ENCODE assay signal across 8 cellular contexts in the genomic region with DNA sequence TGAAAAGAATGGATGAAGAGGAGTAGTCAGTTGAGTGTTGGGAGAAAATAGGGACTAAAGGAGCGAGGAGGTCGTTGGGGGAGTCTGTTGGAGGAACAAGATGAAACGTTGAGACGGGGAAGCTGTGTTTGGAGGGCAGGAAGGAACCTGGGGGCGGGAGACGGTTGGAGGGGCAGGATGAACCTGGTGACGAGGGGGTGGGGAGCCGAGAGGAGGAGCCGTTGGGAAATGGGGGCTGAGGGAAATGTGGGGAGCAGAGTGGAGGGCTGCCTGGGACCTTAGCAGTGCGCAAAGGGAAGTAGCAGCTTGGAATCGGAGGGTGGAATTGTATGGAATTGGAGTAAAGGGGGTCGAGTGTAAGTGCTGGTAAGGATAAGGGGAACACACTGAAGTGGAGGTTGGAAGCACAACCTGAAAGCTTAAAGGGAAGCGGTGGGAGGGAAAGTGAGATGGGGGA. TPM values are rescaled to one million over a fixed set of nuclear protein-coding genes. Genes with fewer than 3 reads are reported as not detected.
A peak's percentile ranks its signal among the peaks of the same experiment; 100 is the strongest.
DNase-seq lines count a peak whose midpoint lies in the region; ATAC-seq and TF ChIP-seq lines count a peak whose summit lies in the region.

No MANE protein-coding gene starts in this region.

- peak overlapping the region; percentile 95 to 99 for H3K4me3 Mint-ChIP-seq in CD14-positive monocyte

- H3K27ac Mint-ChIP-seq in CD14-positive monocyte, result peak overlapping the region; percentile 92 to 98 (median 95)

- no peaks in the 10 kb centered on the region for H3K9me3 Mint-ChIP-seq in CD14-positive monocyte

- TF ChIP-seq CTCF in CD14-positive monocyte (IDR thresholded peaks at IDR 0.05) (no peak), choroid plexus epithelial cell (conservative IDR thresholded peaks at IDR 0.05; ENCODE audit: low read depth, low read length) (no peak)

- ATAC-seq in left lobe of liver, result peak; percentile 2
- no peak for ATAC-seq in HG02870 (IDR thresholded peaks at IDR 0.05; ENCODE audit: unreplicated experiment)
- no peak for ATAC-seq in GM19328 (IDR thresholded peaks at IDR 0.05; ENCODE audit: unreplicated experiment)

- peaks cover 0 to 1% (median 0%) of the 10 kb centered on the region in 3 donors for H3K27me3 Mint-ChIP-seq in CD14-positive monocyte (ENCODE audit: low read depth in 3 of 3)

- peaks cover 0 to 7% of the 10 kb centered on the region in 2 donors for H3K36me3 Mint-ChIP-seq in CD14-positive monocyte

- peaks cover 64% of the 10 kb centered on the region for H3K4me1 Mint-ChIP-seq in CD14-positive monocyte

- H3K4me3 ChIP-seq in choroid plexus epithelial cell (ENCODE audit: low read depth, low read length), result peak overlapping the region; percentile 90

- DNase-seq in CD14-positive monocyte (ENCODE audit: low spot score) (no peak), HK-2 (ENCODE audit: unreplicated experiment) (peak; percentile 44), T-helper 2 cell (peak in 3 of 5 experiments; percentile 10 to 32 (median 17)), choroid plexus epithelial cell (ENCODE audit: low read depth) (no peak), left lobe of liver (ENCODE audit: low spot score) (peak; percentile 51)
- DNase-seq in stimulated activated CD4-positive, alpha-beta T cell treated with anti-CD3 and anti-CD28 coated beads, TNF-alpha, amount 100 ng/mL, for 48 hours (ENCODE audit: low read depth in 3 of 3), result peak in 2 of 3 donors; percentile 4 to 27

- intact Hi-C loops in CD14-positive monocyte (cut with micrococcal nuclease), result loop anchor here in 1 of 2 donors (5.0 kb wide), 1 partner anchor 98 kb away; no protein-coding TSS in a partner anchor

RNA-seq across cellular contexts. Expression of gene MTF2, which starts 0.6 kb away (rescaled TPM):
- 10 to 100 TPM; 32.5 to 56.3 TPM for polyA plus RNA-seq in CD14-positive monocyte
- 8.2 TPM for total RNA-seq in left lobe of liver

Comparison
In these comparisons a context has a peak if more than half of its experiments do, and no peak if none do; other contexts are left out.
1. DNase-seq: peak in HK-2 (single experiment), T-helper 2 cell (3 of 5), left lobe of liver (single experiment) and stimulated activated CD4-positive, alpha-beta T cell treated with anti-CD3 and anti-CD28 coated beads, TNF-alpha, amount 100 ng/mL, for 48 hours (2 of 3); none in CD14-positive monocyte (single experiment) and choroid plexus epithelial cell (single experiment).